In the genomic region with DNA sequence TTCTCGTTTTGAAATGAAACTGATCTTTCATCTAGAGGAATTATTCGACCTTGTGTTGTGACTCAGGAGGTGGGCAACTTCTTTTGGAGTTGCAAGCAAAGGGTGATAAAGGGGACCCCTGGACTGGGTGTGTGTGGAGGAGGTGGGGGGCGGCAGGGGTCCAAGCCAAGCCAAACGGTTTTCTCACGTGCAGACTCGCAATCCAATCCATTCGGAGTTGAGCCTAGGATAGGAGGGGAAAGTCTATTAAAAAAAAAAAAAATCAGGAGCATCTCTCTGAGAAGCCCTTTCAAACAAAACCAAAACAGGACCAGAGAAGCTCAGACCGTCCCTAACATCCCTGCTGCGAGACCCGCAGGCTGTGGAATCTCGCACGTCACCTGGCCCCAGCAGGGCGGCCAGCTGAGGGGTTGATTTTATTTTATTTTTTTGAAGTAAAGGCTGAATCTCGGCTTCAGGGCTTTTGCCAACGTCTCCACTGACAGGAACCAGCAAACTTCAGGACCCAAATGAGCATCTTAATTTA, we compare ENCODE assay signal across 7 cellular contexts. TPM values are rescaled to one million over a fixed set of nuclear protein-coding genes. Genes with fewer than 3 reads are reported as not detected.
DNase-seq lines count a peak whose midpoint lies in the region; ATAC-seq and TF ChIP-seq lines count a peak whose summit lies in the region.

No MANE protein-coding gene starts in this region.

- H3K36me3 Mint-ChIP-seq in T-helper 17 cell (ENCODE audit: low read depth) = peaks cover 2% of the 10 kb centered on the region
- H3K36me3 Mint-ChIP-seq in glutamatergic neuron (ENCODE audit: unreplicated experiment) = no peaks in the 10 kb centered on the region

- H3K4me3 Mint-ChIP-seq in T-helper 17 cell (peak overlapping the region; percentile 83), glutamatergic neuron (ENCODE audit: unreplicated experiment) (peak overlapping the region; percentile 90)

- peak; percentile 14 for ATAC-seq in T-helper 17 cell

- H3K9me3 Mint-ChIP-seq in glutamatergic neuron (ENCODE audit: unreplicated experiment) = peaks cover 8% of the 10 kb centered on the region

- H3K27ac Mint-ChIP-seq in T-helper 17 cell (no peak overlapping the region), glutamatergic neuron (ENCODE audit: unreplicated experiment) (peak overlapping the region; percentile 78)

- peak overlapping the region; percentile 57 for H3K27ac ChIP-seq in HL-60 (replicated peaks)

- DNase-seq in HL-60 (ENCODE audit: low read depth in 1 of 2, low spot score in 1 of 2) = no peak
- DNase-seq in T-helper 17 cell = no peak
- peak; percentile 26 for DNase-seq in glutamatergic neuron
- no peak for DNase-seq in retinal pigment epithelial cell (ENCODE audit: low read depth)
- DNase-seq in T-helper 9 cell = no peak
- DNase-seq in DMS153 (lab: John Stamatoyannopoulos, UW) = no peak
- DNase-seq in DMS114 treated with DMSO at 0.1 percent for 48 hours (lab: John Stamatoyannopoulos, UW; ENCODE audit: unreplicated experiment) = no peak

- H3K9me3 ChIP-seq in T-helper 17 cell (ENCODE audit: control insufficient read depth, low read length, poor library complexity, severe bottlenecking) = peaks cover 2% of the 10 kb centered on the region

- H3K4me3 ChIP-seq in HL-60 (replicated peaks; ENCODE audit: insufficient read depth, low read length) (peak overlapping the region; percentile 54), retinal pigment epithelial cell (ENCODE audit: low read length) (peak overlapping the region; percentile 67)

- H3K27me3 Mint-ChIP-seq in T-helper 17 cell (peaks cover 50% of the 10 kb centered on the region), glutamatergic neuron (ENCODE audit: unreplicated experiment) (peaks cover 2% of the 10 kb centered on the region)

- no peaks in the 10 kb centered on the region for H3K27me3 ChIP-seq in HL-60 (ENCODE audit: insufficient read depth, poor library complexity, severe bottlenecking)

- no peak for TF ChIP-seq CTCF in HL-60 (IDR thresholded peaks at IDR 0.05; ENCODE audit: insufficient read depth, low read length)
- no peak for TF ChIP-seq CTCF in glutamatergic neuron (IDR thresholded peaks at IDR 0.05; ENCODE audit: partially characterized antibody, unreplicated experiment)
- no peak for TF ChIP-seq CTCF in retinal pigment epithelial cell (conservative IDR thresholded peaks at IDR 0.05; ENCODE audit: low read depth, low read length)

- peaks cover 14% of the 10 kb centered on the region for H3K4me1 Mint-ChIP-seq in T-helper 17 cell
- peaks cover 36% of the 10 kb centered on the region for H3K4me1 Mint-ChIP-seq in glutamatergic neuron (ENCODE audit: low read depth, unreplicated experiment)

RNA-seq across cellular contexts. Expression of gene ZEB2, which starts 3.8 kb away (rescaled TPM):
- total RNA-seq in T-helper 17 cell (10 to 100 TPM; 49.5 to 61.1 TPM), glutamatergic neuron (ENCODE audit: unreplicated experiment) (121 TPM)
